Comparison of ENCODE assay signal across 35 cellular contexts in genomic region chr11:35735903-35736302, GRCh38.
DNase-seq lines count a peak whose midpoint lies in the region; ATAC-seq, FAIRE-seq and TF ChIP-seq lines count a peak whose summit lies in the region.
"Had no signal": no experiment of that assay in that cellular context is flagged by ENCODE, and none has a peak within 500 bp of the region (broad histone marks: within the 10 kb centered on the region; RNA-seq: fewer than 3 reads in every experiment).

No MANE protein-coding gene starts in this region.

- no peak for ATAC-seq in CD4-positive, alpha-beta T cell (ENCODE audit: poor library complexity)
- ATAC-seq in HepG2 (no peak), left colon (no peak), GM19397 (IDR thresholded peaks at IDR 0.05; ENCODE audit: unreplicated experiment) (no peak)
- ATAC-seq: activated T-cell treated with anti-CD3 and anti-CD28 coated beads, Interleukin-2, amount 50 U/mL, for 4 hours; foreskin keratinocyte; mucosa of descending colon; PC-3 had no signal

- peaks cover 63% of the 10 kb centered on the region for H3K4me1 Mint-ChIP-seq in CD4-positive, alpha-beta T cell (ENCODE audit: low read depth)
- H3K4me1 Mint-ChIP-seq: activated B cell treated with CpG ODN at 0.5 μM for 24 hours had no signal

- no peak for TF ChIP-seq CTCF in CD4-positive, alpha-beta T cell (IDR thresholded peaks at IDR 0.05)
- TF ChIP-seq CTCF in cardiac fibroblast (IDR thresholded peaks at IDR 0.05; ENCODE audit: low read depth, low read length), result no peak
- TF ChIP-seq CTCF in HepG2 (CRISPR knock-in tag; IDR thresholded peaks at IDR 0.05), result no peak

- H3K27me3 Mint-ChIP-seq in CD4-positive, alpha-beta T cell, result no peaks in the 10 kb centered on the region
- H3K27me3 Mint-ChIP-seq: activated B cell treated with CpG ODN at 0.5 μM for 24 hours; activated naive CD8-positive, alpha-beta T cell treated with anti-CD3 and anti-CD28 coated beads, Interleukin-2, amount 10 ng/mL, durations not matched to agents 7 days and 5 days had no signal

- no peak for TF ChIP-seq POLR2A in HepG2 (IDR thresholded peaks at IDR 0.05; ENCODE audit: insufficient read depth in 1 of 2, low read depth in 2 of 2, low read length in 2 of 2)

- H3K4me3 ChIP-seq in cardiac fibroblast (replicated peaks in 1 of 2; ENCODE audit: low read depth in 2 of 2, low read length in 2 of 2), result no peak overlapping the region
- H3K4me3 ChIP-seq in HepG2 (replicated peaks in 1 of 3; ENCODE audit: insufficient read depth in 1 of 3, low read depth in 2 of 3, low read length in 3 of 3), result no peak overlapping the region
- H3K4me3 ChIP-seq: BLaER1 treated with 17β-estradiol and CSF1 and Interleukin-3, amounts not matched to agents 10 nM and 100 nM; cardiac muscle cell; colonic mucosa; GM23248; lung; mucosa of descending colon; skin epidermis; suprapubic skin; upper lobe of left lung had no signal

- no peak overlapping the region for H2AFZ ChIP-seq in HepG2 (ENCODE audit: low read length)
- H2AFZ ChIP-seq: GM23248 had no signal

- no peaks in the 10 kb centered on the region for H3K79me2 ChIP-seq in HepG2 (ENCODE audit: insufficient read depth, low read length)

- peak overlapping the region; percentile 2 for H3K27ac Mint-ChIP-seq in CD4-positive, alpha-beta T cell
- H3K27ac Mint-ChIP-seq: activated B cell treated with CpG ODN at 0.5 μM for 24 hours; activated naive CD8-positive, alpha-beta T cell treated with anti-CD3 and anti-CD28 coated beads, Interleukin-2, amount 10 ng/mL, durations not matched to agents 7 days and 5 days had no signal

- POLR2A ChIA-PET in CD4-positive, alpha-beta T cell (lab: Charles Lee), result no interaction called here
- POLR2A ChIA-PET in HepG2 (lab: Yijun Ruan, JAX), result no interaction called here

- H3K4me2 ChIP-seq in HepG2 (ENCODE audit: low read depth, low read length), result no peak overlapping the region
- H3K4me2 ChIP-seq: BLaER1 treated with 17β-estradiol and CSF1 and Interleukin-3, amounts not matched to agents 10 nM and 100 nM; SK-N-SH had no signal

- FAIRE-seq in HepG2 (lab: Jason Lieb, UNC), result no peak

- no peaks in the 10 kb centered on the region for H3K9me3 Mint-ChIP-seq in CD4-positive, alpha-beta T cell
- H3K9me3 Mint-ChIP-seq: activated B cell treated with CpG ODN at 0.5 μM for 24 hours; activated T-cell treated with anti-CD3 and anti-CD28 coated beads, Interleukin-2, amount 50 U/mL, for 4 hours had no signal

- no peaks in the 10 kb centered on the region for H3K27me3 ChIP-seq in CD4-positive, alpha-beta T cell (ENCODE audit: control insufficient read depth, insufficient read depth, low read length)
- no peaks in the 10 kb centered on the region for H3K27me3 ChIP-seq in HepG2 (ENCODE audit: control insufficient read depth in 1 of 2, insufficient read depth in 2 of 2, low read length in 2 of 2)
- H3K27me3 ChIP-seq: BLaER1 treated with 17β-estradiol and CSF1 and Interleukin-3, amounts not matched to agents 10 nM and 100 nM; cardiac muscle cell; colonic mucosa; foreskin keratinocyte; suprapubic skin; upper lobe of left lung had no signal

- no peak for TF ChIP-seq EP300 in HepG2 (IDR thresholded peaks at IDR 0.05; ENCODE audit: low read depth in 2 of 2, low read length in 2 of 2)
- TF ChIP-seq EP300 in HepG2 (CRISPR knock-in tag; IDR thresholded peaks at IDR 0.05; ENCODE audit: borderline replicate concordance), result no peak

- H3K9me3 ChIP-seq in CD4-positive, alpha-beta T cell (ENCODE audit: control insufficient read depth, low read length), result peaks cover 3% of the 10 kb centered on the region
- H3K9me3 ChIP-seq in HepG2 (ENCODE audit: low read length), result peaks cover 3% of the 10 kb centered on the region
- H3K9me3 ChIP-seq: colonic mucosa, mucosa of descending colon, SK-N-SH, suprapubic skin, upper lobe of left lung had no signal

- no peaks in the 10 kb centered on the region; the same call in 1 of the 2 replicates for H4K20me1 ChIP-seq in HepG2 (ENCODE audit: insufficient read depth, low read length)
- H4K20me1 ChIP-seq: BLaER1 treated with 17β-estradiol and CSF1 and Interleukin-3, amounts not matched to agents 10 nM and 100 nM had no signal

- H3K36me3 Mint-ChIP-seq in CD4-positive, alpha-beta T cell (ENCODE audit: low read depth), result peaks cover 90% of the 10 kb centered on the region

- no peak for DNase-seq in CD4-positive, alpha-beta T cell
- peak; percentile 45 for DNase-seq in NCI-H146 (lab: John Stamatoyannopoulos, UW)
- peak; percentile 20 to 60 for DNase-seq in cardiac fibroblast (ENCODE audit: low read depth in 2 of 2)
- DNase-seq in HepG2 (ENCODE audit: low spot score), result no peak
- no peak for DNase-seq in left colon
- no peak for DNase-seq in GF-D8 (lab: John Stamatoyannopoulos, UW)
- DNase-seq in activated T-cell treated with anti-CD3 and anti-CD28 coated beads, Interleukin-2, amount 50 U/mL, for 1 hour, result no peak
- DNase-seq: activated B cell treated with CpG ODN at 0.5 μM for 24 hours; activated CD4-positive, alpha-beta T cell treated with anti-CD3 and anti-CD28 coated beads, Interleukin-2, amount 50 U/mL, for 1 hour; activated gamma-delta T cell; activated naive CD8-positive, alpha-beta T cell treated with anti-CD3 and anti-CD28 coated beads, Interleukin-2, amount 10 ng/mL, durations not matched to agents 7 days and 5 days; activated T-cell treated with anti-CD3 and anti-CD28 coated beads, Interleukin-2, amount 50 U/mL, for 4 hours; aorta; colonic mucosa; COR-L47; effector memory CD4-positive, alpha-beta T cell; erythroblast; foreskin keratinocyte; GM23248; kidney glomerular epithelial cell; mucosa of descending colon; NCI-H1048; NCI-H2029; nephron progenitor cell; PC-3; retina; SK-N-SH; stimulated activated naive CD4-positive, alpha-beta T cell treated with Interleukin-2 at 50 U/mL for 16 hours; upper lobe of left lung had no signal

- in situ Hi-C loops in HepG2 (cut with HindIII; ENCODE audit: extremely low pct_ligation_motif_present, low pct_unique_long_range_greater_than_20kb), result loop anchor here (10.0 kb wide), 1 partner anchor 71 kb away; the partner anchor contains the start of gene TRIM44

- CTCF ChIA-PET in CD4-positive, alpha-beta T cell (lab: Charles Lee), result no interaction called here
- CTCF ChIA-PET in HepG2 (lab: Yijun Ruan, JAX; ENCODE audit: low intra/inter-chr PET ratio, low total read pairs), result no interaction called here

- no peak for TF ChIP-seq RAD21 in HepG2 (CRISPR knock-in tag; IDR thresholded peaks at IDR 0.05)

- intact Hi-C loops in CD4-positive, alpha-beta T cell (cut with DNase I, micrococcal nuclease), result no loop called here
- intact Hi-C loops in HepG2 (cut with micrococcal nuclease; ENCODE audit: unreplicated experiment) (no loop called here), left colon (cut with DNase I, micrococcal nuclease) (no loop called here)

- H3K4me1 ChIP-seq in HepG2 (ENCODE audit: insufficient read depth, low read length), result peaks cover 38% of the 10 kb centered on the region
- H3K4me1 ChIP-seq: colonic mucosa, foreskin keratinocyte, suprapubic skin had no signal

- H3K9ac ChIP-seq in HepG2 (ENCODE audit: insufficient read depth, low read depth, low read length), result no peak overlapping the region
- H3K9ac ChIP-seq: BLaER1 treated with 17β-estradiol and CSF1 and Interleukin-3, amounts not matched to agents 10 nM and 100 nM; GM23248; SK-N-SH had no signal

- no TSS peak for BruUV-seq in HepG2 (replicated peaks; lab: Mats Ljungman, UMichigan)

- no peak overlapping the region for H3K27ac ChIP-seq in CD4-positive, alpha-beta T cell (ENCODE audit: low read depth, low read length)
- no peak overlapping the region for H3K27ac ChIP-seq in HepG2 (ENCODE audit: extremely low read length, insufficient read depth, low read length)
- H3K27ac ChIP-seq: BLaER1 treated with 17β-estradiol and CSF1 and Interleukin-3, amounts not matched to agents 10 nM and 100 nM; cardiac muscle cell; colonic mucosa; foreskin keratinocyte; GM23248; skin epidermis; suprapubic skin had no signal

- peaks cover 1 to 14% of the 10 kb centered on the region in 2 experiments; a peak in 4 of 5 replicates for H3K36me3 ChIP-seq in HepG2 (replicated peaks in 1 of 2; ENCODE audit: control insufficient read depth in 1 of 2, insufficient read depth in 2 of 2, low read length in 2 of 2)
- H3K36me3 ChIP-seq: colonic mucosa had no signal

- H3K4me3 Mint-ChIP-seq in CD4-positive, alpha-beta T cell, result no peak overlapping the region
- H3K4me3 Mint-ChIP-seq: activated B cell treated with CpG ODN at 0.5 μM for 24 hours; activated naive CD8-positive, alpha-beta T cell treated with anti-CD3 and anti-CD28 coated beads, Interleukin-2, amount 10 ng/mL, durations not matched to agents 7 days and 5 days; activated T-cell treated with anti-CD3 and anti-CD28 coated beads, Interleukin-2, amount 50 U/mL, for 4 hours; nephron progenitor cell had no signal

TF ChIP-seq in HepG2, 621 proteins besides CTCF, POLR2A, EP300 and RAD21:
- TF ChIP-seq, protein P1, sequence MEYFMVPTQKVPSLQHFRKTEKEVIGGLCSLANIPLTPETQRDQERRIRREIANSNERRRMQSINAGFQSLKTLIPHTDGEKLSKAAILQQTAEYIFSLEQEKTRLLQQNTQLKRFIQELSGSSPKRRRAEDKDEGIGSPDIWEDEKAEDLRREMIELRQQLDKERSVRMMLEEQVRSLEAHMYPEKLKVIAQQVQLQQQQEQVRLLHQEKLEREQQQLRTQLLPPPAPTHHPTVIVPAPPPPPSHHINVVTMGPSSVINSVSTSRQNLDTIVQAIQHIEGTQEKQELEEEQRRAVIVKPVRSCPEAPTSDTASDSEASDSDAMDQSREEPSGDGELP (IDR thresholded peaks at IDR 0.05; ENCODE audit: borderline replicate concordance, low read depth), result 0 out of 2 replicates have a peak, but pooled peaks have one; percentile 10
- TF ChIP-seq HNRNPUL1 (IDR thresholded peaks at IDR 0.05; ENCODE audit: low read depth, low read length), result no peak
TF ChIP-seq in HepG2: peak in this region for 1.

Comparison
In these comparisons a context has a peak if more than half of its experiments do, and no peak if none do; other contexts are left out.
1. DNase-seq: peak in NCI-H146 (single experiment) and cardiac fibroblast (2 of 2); none in CD4-positive, alpha-beta T cell (0 of 10), HepG2 (single experiment), left colon (0 of 2), GF-D8 (single experiment) and activated T-cell treated with anti-CD3 and anti-CD28 coated beads, Interleukin-2, amount 50 U/mL, for 1 hour (single experiment).